In genomic region chr22:49301398-49302149, GRCh38 we compare ENCODE assay signal across 22 cellular contexts.
A peak's percentile ranks its signal among the peaks of the same experiment; 100 is the strongest.
DNase-seq lines count a peak whose midpoint lies in the region; ATAC-seq and TF ChIP-seq lines count a peak whose summit lies in the region.
"Had no signal": no experiment of that assay in that cellular context is flagged by ENCODE, and none has a peak within 500 bp of the region (broad histone marks: within the 10 kb centered on the region; RNA-seq: fewer than 3 reads in every experiment).

No MANE protein-coding gene starts in this region.

- intact Hi-C loops in right cardiac atrium (cut with DNase I): loop anchor here in 2 of 4 donors (5.0 to 10.0 kb wide), 3 partner anchors 57 to 727 kb away; no protein-coding TSS in a partner anchor
- intact Hi-C loops in spleen (cut with DNase I; ENCODE audit: low total_unique reads): no loop called here

- H3K27ac ChIP-seq in right cardiac atrium (ENCODE audit: low read length) (no peak overlapping the region), spleen (no peak overlapping the region)
- H3K27ac ChIP-seq: 22Rv1, GM23248, thoracic aorta had no signal

- H3K27me3 ChIP-seq in H7 (ENCODE audit: control insufficient read depth, insufficient read depth, low read length): no peaks in the 10 kb centered on the region
- no peaks in the 10 kb centered on the region for H3K27me3 ChIP-seq in right cardiac atrium (ENCODE audit: control insufficient read depth, insufficient read depth)
- H3K27me3 ChIP-seq in spleen (replicated peaks in 1 of 7): peaks cover 0 to 81% (median 19%) of the 10 kb centered on the region in 7 donors
- H3K27me3 ChIP-seq: MG63 had no signal

- DNase-seq in activated CD4-positive, CD25-positive, alpha-beta regulatory T cell treated with anti-CD3 and anti-CD28 coated beads, Interleukin-2, amount 50 U/mL, for 72 hours: peak; percentile 26
- no peak for DNase-seq in activated CD4-positive, CD25-positive, alpha-beta regulatory T cell (lab: John Stamatoyannopoulos, UW)
- DNase-seq in H7 (peak; percentile 54), right cardiac atrium (peak; percentile 7 to 52 (median 43)), spleen (peak; percentile 67), activated gamma-delta T cell treated with Interleukin-2 at 50 U/mL for 16 hours (no peak), NCI-H345 (lab: John Stamatoyannopoulos, UW) (no peak)
- DNase-seq: activated CD4-positive, alpha-beta T cell treated with anti-CD3 and anti-CD28 coated beads for 4 hours; DMS79 treated with DMSO at 0.1 percent for 48 hours; glutamatergic neuron; GM23248; MG63; NCI-H1436; NCI-H2171 treated with DMSO at 0.1 percent for 48 hours; NCI-H748 treated with DMSO at 0.1 percent for 48 hours; nucleus accumbens; SHP77; SW 1271 had no signal

- H3K4me1 ChIP-seq in right cardiac atrium (ENCODE audit: control insufficient read depth, insufficient read depth, low read length) (no peaks in the 10 kb centered on the region), spleen (peaks cover 0 to 7% (median 2%) of the 10 kb centered on the region in 6 donors)

- no peak for ATAC-seq in right cardiac atrium
- no peak for ATAC-seq in HG02973 (IDR thresholded peaks at IDR 0.05; ENCODE audit: unreplicated experiment)
- ATAC-seq: activated naive CD4-positive, alpha-beta T cell treated with anti-CD3 and anti-CD28 coated beads, Interleukin-2, amount 50 U/mL, for 72 hours had no signal

- H3K4me3 ChIP-seq in H7 (ENCODE audit: insufficient read depth, low read depth, low read length): no peak overlapping the region
- no peak overlapping the region for H3K4me3 ChIP-seq in right cardiac atrium (ENCODE audit: low read length)
- no peak overlapping the region for H3K4me3 ChIP-seq in spleen
- H3K4me3 ChIP-seq: GM23248, MG63, thoracic aorta had no signal

- TF ChIP-seq POLR2A in spleen (IDR thresholded peaks at IDR 0.05): no peak

- H3K9me3 ChIP-seq in right cardiac atrium (ENCODE audit: control insufficient read depth, low read length) (no peaks in the 10 kb centered on the region), spleen (no peaks in the 10 kb centered on the region)
- H3K9me3 ChIP-seq: MG63, thoracic aorta had no signal

- H3K36me3 ChIP-seq in H7 (replicated peaks; ENCODE audit: control insufficient read depth, insufficient read depth, low read length): no peaks in the 10 kb centered on the region
- no peaks in the 10 kb centered on the region for H3K36me3 ChIP-seq in spleen
- H3K36me3 ChIP-seq: MG63, thoracic aorta had no signal

- no peak for TF ChIP-seq CTCF in spleen (IDR thresholded peaks at IDR 0.05 in 8 of 11, conservative IDR thresholded peaks at IDR 0.05 in 3 of 11)

- WGBS in right cardiac atrium: 80% methylated on average over 37 of the region's 37 CpGs
- WGBS in spleen, 5 donors: 81 to 91% (median 87%) methylated on average over 28 to 37 of the region's 37 CpGs

Comparison
In these comparisons a context has a peak if more than half of its experiments do, and no peak if none do; other contexts are left out.
1. DNase-seq: peak in activated CD4-positive, CD25-positive, alpha-beta regulatory T cell treated with anti-CD3 and anti-CD28 coated beads, Interleukin-2, amount 50 U/mL, for 72 hours (single experiment), H7 (single experiment), right cardiac atrium (3 of 3) and spleen (single experiment); none in activated CD4-positive, CD25-positive, alpha-beta regulatory T cell (0 of 4), activated gamma-delta T cell treated with Interleukin-2 at 50 U/mL for 16 hours (single experiment) and NCI-H345 (single experiment).